Comparison of ENCODE assay signal across 15 cellular contexts in the genomic region with DNA sequence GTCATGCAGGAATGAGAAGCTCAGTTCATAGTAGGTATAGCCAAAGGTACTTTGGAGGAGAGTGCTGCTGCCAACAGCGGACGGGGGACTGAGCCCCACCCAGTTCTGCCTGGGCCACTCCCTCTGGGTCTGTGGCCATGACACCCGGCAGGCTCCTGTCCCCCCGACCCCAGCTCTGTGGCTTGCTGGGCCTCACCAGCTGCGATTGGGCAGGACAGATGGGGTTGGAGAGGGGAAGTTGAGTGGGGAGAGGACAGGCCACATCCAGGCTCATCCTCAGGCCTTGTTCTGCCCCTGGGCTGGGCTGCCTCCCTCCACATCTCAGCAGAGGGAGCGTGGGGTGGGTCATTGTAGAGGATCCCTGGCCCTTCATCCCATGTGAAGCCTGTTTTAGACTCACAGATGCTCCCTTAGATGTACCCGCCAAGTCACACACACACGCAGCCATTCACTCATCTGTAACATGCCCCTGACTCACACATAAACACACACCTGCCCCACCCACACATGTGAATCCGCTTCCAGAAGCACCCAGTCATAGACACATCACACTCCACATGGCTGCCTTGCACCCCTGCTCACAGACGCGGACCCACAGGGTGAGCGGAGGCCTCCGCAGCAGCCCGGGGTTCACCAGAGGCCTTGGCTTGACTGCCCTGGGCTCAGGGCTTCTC. TPM values are rescaled to one million over a fixed set of nuclear protein-coding genes. Genes with fewer than 3 reads are reported as not detected.
DNase-seq lines count a peak whose midpoint lies in the region; ATAC-seq, FAIRE-seq and TF ChIP-seq lines count a peak whose summit lies in the region.
"Had no signal": no experiment of that assay in that cellular context is flagged by ENCODE, and none has a peak within 500 bp of the region (broad histone marks: within the 10 kb centered on the region; RNA-seq: fewer than 3 reads in every experiment).

No MANE protein-coding gene starts in this region.

- peak; percentile 30 for DNase-seq in activated CD8-positive, alpha-beta T cell treated with anti-CD3 and anti-CD28 coated beads for 36 hours
- DNase-seq in activated CD8-positive, alpha-beta T cell treated with anti-CD3 and anti-CD28 coated beads, Interleukin-2, amount 10 ng/mL, durations not matched to agents 7 days and 5 days: no peak
- DNase-seq in M059J (ENCODE audit: low read depth) (peak; percentile 43), GM12891 (ENCODE audit: insufficient read length, low spot score) (no peak), nephron progenitor cell (no peak)
- DNase-seq in stimulated activated CD4-positive, alpha-beta T cell treated with anti-CD3 and anti-CD28 coated beads, Interleukin-2, amount 100 ng/mL, for 48 hours: peak; percentile 2 to 11
- DNase-seq: DMS79 treated with DMSO at 0.1 percent for 48 hours, heart right ventricle, left ventricle myocardium superior, NCI-H1417, NCI-H526 treated with DMSO at 0.1 percent for 48 hours, small intestine had no signal

- H3K27me3 Mint-ChIP-seq in activated CD8-positive, alpha-beta T cell treated with anti-CD3 and anti-CD28 coated beads for 36 hours: peaks cover 1% of the 10 kb centered on the region
- H3K27me3 Mint-ChIP-seq in activated CD8-positive, alpha-beta T cell treated with anti-CD3 and anti-CD28 coated beads, Interleukin-2, amount 10 ng/mL, durations not matched to agents 7 days and 5 days (ENCODE audit: low read depth): no peaks in the 10 kb centered on the region
- H3K27me3 Mint-ChIP-seq in nephron progenitor cell (ENCODE audit: low read depth, poor library complexity): peaks cover 23% of the 10 kb centered on the region

- no peaks in the 10 kb centered on the region for H3K9me3 Mint-ChIP-seq in activated CD8-positive, alpha-beta T cell treated with anti-CD3 and anti-CD28 coated beads for 36 hours
- H3K9me3 Mint-ChIP-seq in activated CD8-positive, alpha-beta T cell treated with anti-CD3 and anti-CD28 coated beads, Interleukin-2, amount 10 ng/mL, durations not matched to agents 7 days and 5 days (ENCODE audit: insufficient read depth): no peaks in the 10 kb centered on the region
- no peaks in the 10 kb centered on the region for H3K9me3 Mint-ChIP-seq in nephron progenitor cell

- no peak overlapping the region for H3K4me3 Mint-ChIP-seq in activated CD8-positive, alpha-beta T cell treated with anti-CD3 and anti-CD28 coated beads for 36 hours
- no peak overlapping the region for H3K4me3 Mint-ChIP-seq in activated CD8-positive, alpha-beta T cell treated with anti-CD3 and anti-CD28 coated beads, Interleukin-2, amount 10 ng/mL, durations not matched to agents 7 days and 5 days
- no peak overlapping the region for H3K4me3 Mint-ChIP-seq in nephron progenitor cell

- POLR2A ChIA-PET in activated CD8-positive, alpha-beta T cell treated with anti-CD3 and anti-CD28 coated beads for 36 hours (lab: Charles Lee): no interaction called here
- POLR2A ChIA-PET in activated CD8-positive, alpha-beta T cell treated with anti-CD3 and anti-CD28 coated beads, Interleukin-2, amount 10 ng/mL, durations not matched to agents 7 days and 5 days (lab: Charles Lee): no interaction called here

- TF ChIP-seq POLR2A in GM12891 (IDR thresholded peaks at IDR 0.05; ENCODE audit: low read depth, low read length): no peak

- no peak for FAIRE-seq in GM12891 (lab: Jason Lieb, UNC)
- FAIRE-seq: small intestine, urothelium cell line had no signal

- no peak overlapping the region for H3K27ac Mint-ChIP-seq in activated CD8-positive, alpha-beta T cell treated with anti-CD3 and anti-CD28 coated beads for 36 hours
- no peak overlapping the region for H3K27ac Mint-ChIP-seq in activated CD8-positive, alpha-beta T cell treated with anti-CD3 and anti-CD28 coated beads, Interleukin-2, amount 10 ng/mL, durations not matched to agents 7 days and 5 days
- no peak overlapping the region for H3K27ac Mint-ChIP-seq in nephron progenitor cell

- TF ChIP-seq CTCF in activated CD8-positive, alpha-beta T cell treated with anti-CD3 and anti-CD28 coated beads for 36 hours (IDR thresholded peaks at IDR 0.05): no peak
- TF ChIP-seq CTCF in nephron progenitor cell (IDR thresholded peaks at IDR 0.05): no peak

- intact Hi-C loops in activated CD8-positive, alpha-beta T cell treated with anti-CD3 and anti-CD28 coated beads for 36 hours (cut with micrococcal nuclease): no loop called here

- H3K36me3 Mint-ChIP-seq in activated CD8-positive, alpha-beta T cell treated with anti-CD3 and anti-CD28 coated beads for 36 hours (ENCODE audit: low read depth): no peaks in the 10 kb centered on the region
- H3K36me3 Mint-ChIP-seq in activated CD8-positive, alpha-beta T cell treated with anti-CD3 and anti-CD28 coated beads, Interleukin-2, amount 10 ng/mL, durations not matched to agents 7 days and 5 days (ENCODE audit: low read depth): no peaks in the 10 kb centered on the region
- no peaks in the 10 kb centered on the region for H3K36me3 Mint-ChIP-seq in nephron progenitor cell (ENCODE audit: low read depth)

- CTCF ChIA-PET in activated CD8-positive, alpha-beta T cell treated with anti-CD3 and anti-CD28 coated beads for 36 hours (lab: Charles Lee): no interaction called here
- CTCF ChIA-PET in activated CD8-positive, alpha-beta T cell treated with anti-CD3 and anti-CD28 coated beads, Interleukin-2, amount 10 ng/mL, durations not matched to agents 7 days and 5 days (lab: Charles Lee): no interaction called here

- peak overlapping the region; percentile 4 for H3K27ac ChIP-seq in cingulate gyrus (ENCODE audit: low read depth, low read length)
- H3K27ac ChIP-seq: heart right ventricle had no signal

- peak; percentile 31 for ATAC-seq in activated CD8-positive, alpha-beta T cell treated with anti-CD3 and anti-CD28 coated beads for 36 hours
- no peak for ATAC-seq in activated CD8-positive, alpha-beta T cell treated with anti-CD3 and anti-CD28 coated beads, Interleukin-2, amount 10 ng/mL, durations not matched to agents 7 days and 5 days
- ATAC-seq in HG02678 (IDR thresholded peaks at IDR 0.05; ENCODE audit: unreplicated experiment): no peak
- ATAC-seq: heart right ventricle, left ventricle myocardium superior had no signal

- peaks cover 9% of the 10 kb centered on the region for H3K4me1 Mint-ChIP-seq in activated CD8-positive, alpha-beta T cell treated with anti-CD3 and anti-CD28 coated beads for 36 hours (ENCODE audit: low read depth)
- peaks cover 10% of the 10 kb centered on the region for H3K4me1 Mint-ChIP-seq in activated CD8-positive, alpha-beta T cell treated with anti-CD3 and anti-CD28 coated beads, Interleukin-2, amount 10 ng/mL, durations not matched to agents 7 days and 5 days (ENCODE audit: low read depth)
- H3K4me1 Mint-ChIP-seq in nephron progenitor cell: peaks cover 29% of the 10 kb centered on the region

TF ChIP-seq in GM12891, 5 proteins besides CTCF, POLR2A, EP300 and RAD21:
- TF ChIP-seq TAF1 (IDR thresholded peaks at IDR 0.05; ENCODE audit: low read depth, low read length) (no peak), POU2F2 (IDR thresholded peaks at IDR 0.05; ENCODE audit: low read depth, low read length) (no peak), POLR2AphosphoS5 (IDR thresholded peaks at IDR 0.05; ENCODE audit: low read depth, low read length) (no peak), PAX5 (IDR thresholded peaks at IDR 0.05; ENCODE audit: insufficient read depth, low read length, severe bottlenecking) (no peak), SPI1 (IDR thresholded peaks at IDR 0.05; ENCODE audit: low read depth, low read length) (no peak)

RNA-seq across cellular contexts. Expression of a gene that starts 48.8 kb away (rescaled TPM):
- 1 to 10 TPM; 2.2 to 2.4 TPM for total RNA-seq in activated CD8-positive, alpha-beta T cell treated with anti-CD3 and anti-CD28 coated beads for 36 hours
- 1 to 10 TPM; 3.8 to 4.8 TPM for total RNA-seq in activated CD8-positive, alpha-beta T cell treated with anti-CD3 and anti-CD28 coated beads, Interleukin-2, amount 10 ng/mL, durations not matched to agents 7 days and 5 days
- total RNA-seq in M059J (2014; rRNA removed; shearing (Covaris generic)): 0.39 and 0.49 TPM in 2 replicates
- polyA plus RNA-seq in GM12891 (2012; ENCODE audit: low read depth, missing spikeins): 0.21 TPM

Comparison
In these comparisons a context has a peak if more than half of its experiments do, and no peak if none do; other contexts are left out.
1. DNase-seq: peak in activated CD8-positive, alpha-beta T cell treated with anti-CD3 and anti-CD28 coated beads for 36 hours (single experiment), M059J (single experiment) and stimulated activated CD4-positive, alpha-beta T cell treated with anti-CD3 and anti-CD28 coated beads, Interleukin-2, amount 100 ng/mL, for 48 hours (2 of 2); none in activated CD8-positive, alpha-beta T cell treated with anti-CD3 and anti-CD28 coated beads, Interleukin-2, amount 10 ng/mL, durations not matched to agents 7 days and 5 days (single experiment), GM12891 (single experiment) and nephron progenitor cell (single experiment).